ENCODE assay signal across 12 cellular contexts in genomic region chr4:14874990-14875389, GRCh38.
DNase-seq lines count a peak whose midpoint lies in the region; ATAC-seq, FAIRE-seq and TF ChIP-seq lines count a peak whose summit lies in the region.
"Had no signal": no experiment of that assay in that cellular context is flagged by ENCODE, and none has a peak within 500 bp of the region (broad histone marks: within the 10 kb centered on the region; RNA-seq: fewer than 3 reads in every experiment).

No MANE protein-coding gene starts in this region.

- peak; percentile 72 for FAIRE-seq in GM12878 (lab: Jason Lieb, UNC)

- peak; percentile 70 for ATAC-seq in GM18870 (IDR thresholded peaks at IDR 0.05; ENCODE audit: unreplicated experiment)
- peak; percentile 53 for ATAC-seq in GM21515 (IDR thresholded peaks at IDR 0.05; ENCODE audit: unreplicated experiment)
- peak; percentile 56 for ATAC-seq in HG03095 (IDR thresholded peaks at IDR 0.05; ENCODE audit: unreplicated experiment)
- ATAC-seq in GM12878: peak; percentile 92
- ATAC-seq in sciatic nerve: no peak
- ATAC-seq: psoas muscle had no signal

- no peaks in the 10 kb centered on the region for H4K20me1 ChIP-seq in GM12878 (ENCODE audit: control insufficient read depth, insufficient read depth)

- no peak overlapping the region for H3K27ac ChIP-seq in GM12878 (ENCODE audit: control insufficient read depth, insufficient read depth)
- H3K27ac ChIP-seq: psoas muscle, thyroid gland had no signal

- H3K4me3 ChIP-seq in GM12878: no peak overlapping the region
- H3K4me3 ChIP-seq: psoas muscle, thyroid gland had no signal

- H3K4me1 ChIP-seq in GM12878 (ENCODE audit: control insufficient read depth, insufficient read depth, low read length): peaks cover 16% of the 10 kb centered on the region
- H3K4me1 ChIP-seq: thyroid gland had no signal

- no peak; a peak in 1 of 4 replicates for TF ChIP-seq EP300 in GM12878 (IDR thresholded peaks at IDR 0.05; ENCODE audit: borderline replicate concordance in 1 of 2, control insufficient read depth in 1 of 2, low read depth in 2 of 2, low read length in 2 of 2)

- TF ChIP-seq POLR2A in GM12878 (IDR thresholded peaks at IDR 0.05; ENCODE audit: low read depth, low read length): no peak

- SMC1A ChIA-PET in GM12878 (lab: Charles Lee; ENCODE audit: uncharacterized antibody, unreplicated experiment): interaction anchor here (0.6 to 2.6 kb wide), 10 partner anchors 9 to 1090 kb away, joined by 3 to 14 read pairs (median 4); no protein-coding TSS in a partner anchor

- no peak for TF ChIP-seq CTCF in GM12878 (IDR thresholded peaks at IDR 0.05 in 2 of 3, conservative IDR thresholded peaks at IDR 0.05 in 1 of 3; ENCODE audit: control insufficient read depth in 2 of 3, extremely low read depth in 1 of 3, insufficient read depth in 1 of 3, low read depth in 3 of 3, low read length in 3 of 3)

- H3K9ac ChIP-seq in GM12878 (ENCODE audit: control insufficient read depth, insufficient read depth, low read length): no peak overlapping the region

- 25% methylated on average over 1 of the region's 1 CpG for WGBS in GM12878 (ENCODE audit: insufficient coverage, insufficient replicate concordance, low lambda C conversion rate, missing lambda C conversion rate)

- CTCF ChIA-PET in GM12878 (lab: Yijun Ruan, JAX): interaction anchor here (0.7 to 0.9 kb wide), 4 partner anchors 11 to 126 kb away, joined by 3 to 4 read pairs (median 3); no protein-coding TSS in a partner anchor

- no peaks in the 10 kb centered on the region for H3K79me2 ChIP-seq in GM12878 (ENCODE audit: control insufficient read depth, insufficient read depth, low read length)

- intact Hi-C loops in GM12878 (cut with micrococcal nuclease; ENCODE audit: unreplicated experiment) (no loop called here), sciatic nerve (cut with DNase I) (no loop called here)

- H2AFZ ChIP-seq in GM12878 (ENCODE audit: control insufficient read depth, low read depth, low read length): no peak overlapping the region

- DNase-seq in GM12878 (ENCODE audit: low read depth, low spot score) (peak; percentile 57), epidermal melanocyte (ENCODE audit: insufficient read length, low spot score) (no peak), G401 (ENCODE audit: low spot score) (no peak), sciatic nerve (ENCODE audit: low spot score) (no peak)
- no peak for DNase-seq in stimulated activated CD4-positive, alpha-beta T cell treated with anti-CD3 and anti-CD28 coated beads, Interleukin-2, amount 100 ng/mL, for 48 hours
- DNase-seq: activated CD4-positive, alpha-beta memory T cell treated with anti-CD3 and anti-CD28 coated beads for 36 hours; mesenchymal stem cell; psoas muscle; thyroid gland had no signal

- H3K9me3 ChIP-seq in GM12878 (replicated peaks; ENCODE audit: control insufficient read depth, insufficient read depth, low read length): no peaks in the 10 kb centered on the region; the same call in 2 of the 3 replicates
- H3K9me3 ChIP-seq: psoas muscle, thyroid gland had no signal

- no peak; the same call in 1 of the 2 replicates for TF ChIP-seq RAD21 in GM12878 (IDR thresholded peaks at IDR 0.05; ENCODE audit: insufficient read depth, low read depth, low read length)

- peak overlapping the region; percentile 41; the same call in 1 of the 2 replicates for H3K4me2 ChIP-seq in GM12878 (ENCODE audit: control insufficient read depth, insufficient read depth)

- no peaks in the 10 kb centered on the region for H3K36me3 ChIP-seq in GM12878 (ENCODE audit: control insufficient read depth in 2 of 2, insufficient read depth in 2 of 2, low read length in 1 of 2)
- H3K36me3 ChIP-seq: thyroid gland had no signal

- no TSS peak for BruUV-seq in GM12878 (replicated peaks; lab: Mats Ljungman, UMichigan)

- no peaks in the 10 kb centered on the region for H3K27me3 ChIP-seq in GM12878 (replicated peaks in 1 of 2; ENCODE audit: control insufficient read depth in 2 of 2, insufficient read depth in 2 of 2, low read length in 1 of 2)
- H3K27me3 ChIP-seq: thyroid gland had no signal

- RAD21 ChIA-PET in GM12878 (lab: Charles Lee; ENCODE audit: unreplicated experiment): interaction anchor here (0.7 to 1.0 kb wide), 3 partner anchors 9 to 44 kb away, joined by 3 read pairs; no protein-coding TSS in a partner anchor

- POLR2A ChIA-PET in GM12878 (lab: Charles Lee): interaction anchor here (1.2 kb wide), 1 partner anchor 46 kb away, joined by 3 read pairs; no protein-coding TSS in a partner anchor

- in situ Hi-C loops in GM12878 (cut with MboI) (loop anchor here (10.0 kb wide), 1 partner anchor 130 kb away; the partner anchor contains the start of gene CPEB2), G401 (cut with HindIII; ENCODE audit: low sequenced_read_pairs) (no loop called here)

TF ChIP-seq in GM12878, 131 proteins besides CTCF, POLR2A, EP300 and RAD21 (continues in another document):
- TF ChIP-seq ATF2 (IDR thresholded peaks at IDR 0.05; ENCODE audit: low read length) (0 out of 2 replicates have a peak, but pooled peaks have one; percentile 16), HSF1 (IDR thresholded peaks at IDR 0.05; ENCODE audit: low read depth, low read length) (no peak), NFIC (IDR thresholded peaks at IDR 0.05; ENCODE audit: low read depth, low read length) (peak; percentile 44; the same call in 1 of the 2 replicates), ZNF622 (IDR thresholded peaks at IDR 0.05) (no peak), POU2F2 (IDR thresholded peaks at IDR 0.05; ENCODE audit: borderline replicate concordance, low read depth, low read length) (no peak), RCOR1 (conservative IDR thresholded peaks at IDR 0.05; ENCODE audit: low read depth, low read length) (no peak), RELB (IDR thresholded peaks at IDR 0.05; ENCODE audit: low read depth) (no peak), CREM (IDR thresholded peaks at IDR 0.05; ENCODE audit: low read depth) (0 out of 2 replicates have a peak, but pooled peaks have one; percentile 27), SUPT20H (IDR thresholded peaks at IDR 0.05; ENCODE audit: borderline replicate concordance, control insufficient read depth, low read depth, low read length) (no peak), DPF2 (IDR thresholded peaks at IDR 0.05) (0 out of 2 replicates have a peak, but pooled peaks have one; percentile 32), NFXL1 (IDR thresholded peaks at IDR 0.05; ENCODE audit: borderline replicate concordance) (no peak), GABPA (IDR thresholded peaks at IDR 0.05; ENCODE audit: low read depth) (no peak), BHLHE40 (IDR thresholded peaks at IDR 0.05; ENCODE audit: borderline replicate concordance in 1 of 2, low read depth in 2 of 2, low read length in 1 of 2) (peak in 1 of 2 experiments; percentile 30; a peak in 1 of 4 replicates), NR2F1 (conservative IDR thresholded peaks at IDR 0.05) (peak; percentile 84)
